In genomic region chr22:37491559-37492427, GRCh38 we compare ENCODE assay signal across 9 cellular contexts. TPM values are rescaled to one million over a fixed set of nuclear protein-coding genes. Genes with fewer than 3 reads are reported as not detected.
"Had no signal": no experiment of that assay in that cellular context is flagged by ENCODE, and none has a peak within 500 bp of the region (broad histone marks: within the 10 kb centered on the region; RNA-seq: fewer than 3 reads in every experiment).

No MANE protein-coding gene starts in this region.

- ATAC-seq: sciatic nerve had no signal

- H3K4me3 ChIP-seq: ascending aorta, esophagus muscularis mucosa, lung, smooth muscle cell, thyroid gland had no signal

- H3K79me2 ChIP-seq: parathyroid adenoma had no signal

- H3K9ac ChIP-seq: parathyroid adenoma had no signal

- H3K4me1 ChIP-seq: ascending aorta, parathyroid adenoma had no signal

- DNase-seq: activated B cell treated with CpG ODN at 0.5 μM for 24 hours, thyroid gland had no signal

- H2AFZ ChIP-seq: parathyroid adenoma had no signal

- H3K27me3 ChIP-seq: ascending aorta, thyroid gland had no signal

- H3K9me3 ChIP-seq: ascending aorta, esophagus muscularis mucosa, thyroid gland had no signal

- H3K4me2 ChIP-seq: smooth muscle cell had no signal

- H3K36me3 ChIP-seq: ascending aorta, thyroid gland had no signal

- H3K27ac ChIP-seq: ascending aorta, esophagus muscularis mucosa, parathyroid adenoma, thyroid gland had no signal

RNA-seq across cellular contexts. Expression of gene MFNG, which starts 5.6 kb away (rescaled TPM):
- total RNA-seq: smooth muscle cell had no signal

RNA-seq across cellular contexts. Expression of gene CARD10, which starts 27.4 kb away (rescaled TPM):
- total RNA-seq: activated B cell treated with CpG ODN at 0.5 μM for 24 hours; activated naive CD4-positive, alpha-beta T cell treated with anti-CD3 and anti-CD28 coated beads for 36 hours had no signal
